ENCODE assay signal across 28 cellular contexts in genomic region chr2:86596118-86596517, GRCh38. TPM values are rescaled to one million over a fixed set of nuclear protein-coding genes. Genes with fewer than 3 reads are reported as not detected.
DNase-seq lines count a peak whose midpoint lies in the region; ATAC-seq and TF ChIP-seq lines count a peak whose summit lies in the region.
"Had no signal": no experiment of that assay in that cellular context is flagged by ENCODE, and none has a peak within 500 bp of the region (broad histone marks: within the 10 kb centered on the region; RNA-seq: fewer than 3 reads in every experiment).

No MANE protein-coding gene starts in this region.

- WGBS in psoas muscle, 3 donors = 23 to 28% (median 23%) methylated on average over 2 of the region's 2 CpGs

- peaks cover 6% of the 10 kb centered on the region for H3K9me3 Mint-ChIP-seq in activated CD4-positive, alpha-beta T cell treated with anti-CD3 and anti-CD28 coated beads, Interleukin-2, amount 10 ng/mL, durations not matched to agents 24 days and 14 days
- no peaks in the 10 kb centered on the region for H3K9me3 Mint-ChIP-seq in stimulated activated naive B cell treated with anti-CD40 and anti-IgM and Interleukin-4, amounts not matched to agents 10 μg/mL and 1 μg/mL and 100 μg/mL, for 72 hours
- peaks cover 2% of the 10 kb centered on the region for H3K9me3 Mint-ChIP-seq in progenitor cell of endocrine pancreas (ENCODE audit: low read depth)
- H3K9me3 Mint-ChIP-seq: H9, HFFc6 had no signal

- H3K9me3 ChIP-seq in psoas muscle = no peaks in the 10 kb centered on the region
- H3K9me3 ChIP-seq: BE2C, MG63 had no signal

- no peak overlapping the region for H3K27ac Mint-ChIP-seq in activated CD4-positive, alpha-beta T cell treated with anti-CD3 and anti-CD28 coated beads, Interleukin-2, amount 10 ng/mL, durations not matched to agents 24 days and 14 days
- H3K27ac Mint-ChIP-seq in stimulated activated naive B cell treated with anti-CD40 and anti-IgM and Interleukin-4, amounts not matched to agents 10 μg/mL and 1 μg/mL and 100 μg/mL, for 72 hours = no peak overlapping the region
- H3K27ac Mint-ChIP-seq in progenitor cell of endocrine pancreas = no peak overlapping the region
- H3K27ac Mint-ChIP-seq: CD14-positive monocyte; CD8-positive, alpha-beta memory T cell; HFFc6 had no signal

- peak; percentile 23 for DNase-seq in activated CD4-positive, alpha-beta T cell treated with anti-CD3 and anti-CD28 coated beads, Interleukin-2, amount 10 ng/mL, durations not matched to agents 24 days and 14 days
- no peak for DNase-seq in activated CD4-positive, alpha-beta T cell treated with anti-CD3 and anti-CD28 coated beads for 48 hours
- DNase-seq in left cardiac atrium (no peak), psoas muscle (no peak), posterior vena cava (ENCODE audit: low spot score) (no peak), progenitor cell of endocrine pancreas (ENCODE audit: low spot score, unreplicated experiment) (no peak)
- no peak for DNase-seq in stimulated activated naive B cell treated with anti-CD40 and anti-IgM and Interleukin-4, amounts not matched to agents 10 μg/mL and 1 μg/mL and 100 μg/mL, for 72 hours
- DNase-seq: 8988T; ACHN; BE2C; CD8-positive, alpha-beta memory T cell; DMS79 treated with DMSO at 0.1 percent for 48 hours; GF-D8; GM23248; H9; HFFc6; KG1; MG63; NCI-H1105 treated with DMSO at 0.1 percent for 48 hours; NCI-H146; NCI-H1930; NCI-H2107; NCI-H446; NCI-H526; RPMI8226; SHP77 treated with DMSO at 0.1 percent for 48 hours had no signal

- H3K4me3 Mint-ChIP-seq in activated CD4-positive, alpha-beta T cell treated with anti-CD3 and anti-CD28 coated beads, Interleukin-2, amount 10 ng/mL, durations not matched to agents 24 days and 14 days = no peak overlapping the region
- no peak overlapping the region for H3K4me3 Mint-ChIP-seq in stimulated activated naive B cell treated with anti-CD40 and anti-IgM and Interleukin-4, amounts not matched to agents 10 μg/mL and 1 μg/mL and 100 μg/mL, for 72 hours
- H3K4me3 Mint-ChIP-seq in progenitor cell of endocrine pancreas (ENCODE audit: low read depth) = no peak overlapping the region
- H3K4me3 Mint-ChIP-seq: CD14-positive monocyte; CD8-positive, alpha-beta memory T cell; H9; HFFc6 had no signal

- H3K27me3 Mint-ChIP-seq in activated CD4-positive, alpha-beta T cell treated with anti-CD3 and anti-CD28 coated beads, Interleukin-2, amount 10 ng/mL, durations not matched to agents 24 days and 14 days = peaks cover 5% of the 10 kb centered on the region
- no peaks in the 10 kb centered on the region for H3K27me3 Mint-ChIP-seq in stimulated activated naive B cell treated with anti-CD40 and anti-IgM and Interleukin-4, amounts not matched to agents 10 μg/mL and 1 μg/mL and 100 μg/mL, for 72 hours
- no peaks in the 10 kb centered on the region for H3K27me3 Mint-ChIP-seq in progenitor cell of endocrine pancreas

- no peak overlapping the region for H3K4me3 ChIP-seq in psoas muscle
- H3K4me3 ChIP-seq: GM23248, MG63 had no signal

- no peaks in the 10 kb centered on the region for H3K36me3 ChIP-seq in psoas muscle (ENCODE audit: insufficient read depth in 1 of 2, low read depth in 1 of 2)
- H3K36me3 ChIP-seq: BE2C, MG63 had no signal

- ATAC-seq in left cardiac atrium (peak; percentile 67 to 72), psoas muscle (peak; percentile 35 to 93 (median 88)), GM19452 (IDR thresholded peaks at IDR 0.05; ENCODE audit: unreplicated experiment) (no peak)
- no peak for ATAC-seq in stimulated activated naive B cell treated with anti-CD40 and anti-IgM and Interleukin-4, amounts not matched to agents 10 μg/mL and 1 μg/mL and 100 μg/mL, for 72 hours (replicated peaks)

- intact Hi-C loops in activated CD4-positive, alpha-beta T cell treated with anti-CD3 and anti-CD28 coated beads, Interleukin-2, amount 10 ng/mL, durations not matched to agents 24 days and 14 days (cut with micrococcal nuclease) = no loop called here
- intact Hi-C loops in left cardiac atrium (cut with DNase I) (no loop called here), psoas muscle (cut with DNase I) (no loop called here), posterior vena cava (cut with DNase I) (no loop called here)

- no peaks in the 10 kb centered on the region for H3K27me3 ChIP-seq in psoas muscle (ENCODE audit: insufficient read depth in 3 of 3, low read length in 2 of 3)
- H3K27me3 ChIP-seq: BE2C, MG63 had no signal

- no peaks in the 10 kb centered on the region for H3K4me1 ChIP-seq in psoas muscle
- H3K4me1 ChIP-seq: BE2C had no signal

- H3K36me3 Mint-ChIP-seq in activated CD4-positive, alpha-beta T cell treated with anti-CD3 and anti-CD28 coated beads, Interleukin-2, amount 10 ng/mL, durations not matched to agents 24 days and 14 days (ENCODE audit: low read depth) = no peaks in the 10 kb centered on the region
- no peaks in the 10 kb centered on the region for H3K36me3 Mint-ChIP-seq in stimulated activated naive B cell treated with anti-CD40 and anti-IgM and Interleukin-4, amounts not matched to agents 10 μg/mL and 1 μg/mL and 100 μg/mL, for 72 hours
- H3K36me3 Mint-ChIP-seq in progenitor cell of endocrine pancreas (ENCODE audit: insufficient read depth) = no peaks in the 10 kb centered on the region
- H3K36me3 Mint-ChIP-seq: CD14-positive monocyte had no signal

- no peak for TF ChIP-seq CTCF in psoas muscle (IDR thresholded peaks at IDR 0.05)
- no peak for TF ChIP-seq CTCF in progenitor cell of endocrine pancreas (IDR thresholded peaks at IDR 0.05; ENCODE audit: unreplicated experiment)

- H3K4me1 Mint-ChIP-seq in activated CD4-positive, alpha-beta T cell treated with anti-CD3 and anti-CD28 coated beads, Interleukin-2, amount 10 ng/mL, durations not matched to agents 24 days and 14 days = no peaks in the 10 kb centered on the region
- no peaks in the 10 kb centered on the region for H3K4me1 Mint-ChIP-seq in stimulated activated naive B cell treated with anti-CD40 and anti-IgM and Interleukin-4, amounts not matched to agents 10 μg/mL and 1 μg/mL and 100 μg/mL, for 72 hours
- H3K4me1 Mint-ChIP-seq in progenitor cell of endocrine pancreas (ENCODE audit: low read depth) = no peaks in the 10 kb centered on the region
- H3K4me1 Mint-ChIP-seq: CD14-positive monocyte; CD8-positive, alpha-beta memory T cell had no signal

- H3K27ac ChIP-seq in psoas muscle = no peak overlapping the region
- H3K27ac ChIP-seq: GM23248 had no signal

RNA-seq across cellular contexts. Expression of gene RNF103, which starts 27.5 kb away (rescaled TPM):
- total RNA-seq in activated CD4-positive, alpha-beta T cell treated with anti-CD3 and anti-CD28 coated beads, Interleukin-2, amount 10 ng/mL, durations not matched to agents 24 days and 14 days = 11.7 and 12.1 TPM in 2 replicates
- total RNA-seq in left cardiac atrium (10 to 100 TPM; 32.2 to 43.9 TPM), psoas muscle (10 to 100 TPM; 21.0 to 34.8 (median 25.2) TPM), posterior vena cava (10 to 100 TPM; 29.0 to 37.0 TPM), progenitor cell of endocrine pancreas (22.3 and 22.8 TPM in 2 replicates)
- polyA plus RNA-seq in psoas muscle = 10 to 100 TPM in 2 of 3 donors, 1 to 10 TPM in 1; 6.9 to 45.9 (median 19.0) TPM

RNA-seq across cellular contexts. Expression of gene CHMP3, which starts 32.9 kb away (rescaled TPM):
- 28.3 and 29.0 TPM in 2 replicates for total RNA-seq in activated CD4-positive, alpha-beta T cell treated with anti-CD3 and anti-CD28 coated beads, Interleukin-2, amount 10 ng/mL, durations not matched to agents 24 days and 14 days
- total RNA-seq in left cardiac atrium (100 to 1,000 TPM; 146 to 152 TPM), psoas muscle (100 to 1,000 TPM in 2 of 4 donors, 10 to 100 TPM in 2; 84.9 to 133 (median 102) TPM), posterior vena cava (100 to 1,000 TPM; 166 to 167 TPM), progenitor cell of endocrine pancreas (91.2 and 94.1 TPM in 2 replicates)
- polyA plus RNA-seq in psoas muscle = 10 to 100 TPM; 63.5 to 99.8 (median 76.8) TPM

Comparison
In these comparisons a context has a peak if more than half of its experiments do, and no peak if none do; other contexts are left out.
1. ATAC-seq: peak in left cardiac atrium (2 of 2) and psoas muscle (4 of 4); none in GM19452 (single experiment) and stimulated activated naive B cell treated with anti-CD40 and anti-IgM and Interleukin-4, amounts not matched to agents 10 μg/mL and 1 μg/mL and 100 μg/mL, for 72 hours (0 of 2).